Comparison of ENCODE assay signal across 11 cellular contexts in the genomic region with DNA sequence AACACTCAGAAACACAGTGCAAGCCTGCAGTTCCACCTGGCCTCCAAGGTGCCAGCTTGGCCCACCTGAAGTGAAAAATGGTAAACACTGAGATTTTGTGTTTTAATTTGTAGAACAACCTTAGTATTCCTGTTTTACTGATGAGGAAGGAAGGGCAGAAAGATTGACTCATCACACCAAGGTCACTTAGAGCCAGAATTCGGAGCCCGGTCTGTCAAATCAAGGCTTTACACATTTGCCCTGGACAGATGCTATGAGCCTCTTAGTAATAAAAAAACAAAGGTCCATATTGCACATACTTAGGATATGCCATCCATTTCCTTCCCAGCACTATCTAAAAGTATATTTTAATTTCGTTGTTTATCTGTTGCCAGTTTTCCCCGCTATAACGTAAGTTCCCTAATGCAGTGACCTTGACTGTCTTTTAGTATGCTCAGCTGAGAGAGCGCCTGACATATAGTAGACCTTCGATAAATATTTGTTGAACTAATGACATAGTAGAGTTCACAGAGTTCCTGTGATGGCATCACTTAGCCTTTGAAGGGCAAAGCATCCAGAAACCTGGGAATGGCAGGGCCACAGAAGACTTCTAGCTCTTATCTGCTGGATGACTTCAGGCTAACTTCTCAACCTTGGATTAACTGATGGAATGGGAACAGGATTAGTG. TPM values are rescaled to one million over a fixed set of nuclear protein-coding genes. Genes with fewer than 3 reads are reported as not detected.
DNase-seq lines count a peak whose midpoint lies in the region; ATAC-seq and TF ChIP-seq lines count a peak whose summit lies in the region.
"Had no signal": no experiment of that assay in that cellular context is flagged by ENCODE, and none has a peak within 500 bp of the region (broad histone marks: within the 10 kb centered on the region; RNA-seq: fewer than 3 reads in every experiment).

No MANE protein-coding gene starts in this region.

- no peaks in the 10 kb centered on the region for H3K27me3 ChIP-seq in SK-N-SH (ENCODE audit: insufficient read depth)
- H3K27me3 ChIP-seq: MG63, right lobe of liver had no signal

- peak overlapping the region; percentile 70 for H3K27ac Mint-ChIP-seq in activated T-cell treated with anti-CD3 and anti-CD28 coated beads, Interleukin-2, amount 50 U/mL, for 24 hours

- H3F3A ChIP-seq in SK-N-SH (replicated peaks; ENCODE audit: insufficient read depth): peaks cover 56% of the 10 kb centered on the region

- no peak overlapping the region; the same call in 1 of the 2 replicates for H3K4me2 ChIP-seq in SK-N-SH

- CTCF ChIA-PET in SK-N-SH (lab: Yijun Ruan, JAX): interaction anchor here (0.9 to 3.0 kb wide), 9 partner anchors 10 to 115 kb away, joined by 3 to 17 read pairs (median 4); no protein-coding TSS in a partner anchor

- peaks cover 56% of the 10 kb centered on the region for H3K36me3 Mint-ChIP-seq in activated T-cell treated with anti-CD3 and anti-CD28 coated beads, Interleukin-2, amount 50 U/mL, for 24 hours (ENCODE audit: low read depth)

- H3K79me2 ChIP-seq in SK-N-SH (ENCODE audit: insufficient read depth): 0 out of 2 replicates have a peak, but pooled peaks cover 6% of the 10 kb centered on the region

- no peaks in the 10 kb centered on the region for H3K9me2 ChIP-seq in SK-N-SH

- no peak for DNase-seq in activated T-cell treated with anti-CD3 and anti-CD28 coated beads, Interleukin-2, amount 50 U/mL, for 24 hours
- no peak for DNase-seq in activated T-cell treated with anti-CD3 and anti-CD28 coated beads, Interleukin-2, amount 50 U/mL, for 1 hour
- no peak for DNase-seq in SK-N-SH
- peak; percentile 33 for DNase-seq in glomerular visceral epithelial cell (ENCODE audit: extremely low spot score)
- DNase-seq in stimulated activated CD8-positive, alpha-beta memory T cell treated with anti-CD3 and anti-CD28 coated beads, Interleukin-4, amount 100 ng/mL, for 48 hours: peak; percentile 21
- no peak for DNase-seq in CD1c-positive myeloid dendritic cell (ENCODE audit: extremely low spot score)
- no peak for DNase-seq in NCI-H1436 (lab: John Stamatoyannopoulos, UW)
- DNase-seq: right lobe of liver, T1000 had no signal

- ATAC-seq in GM18858 (IDR thresholded peaks at IDR 0.05; ENCODE audit: unreplicated experiment): no peak

- peak overlapping the region in 1 of 2 experiments; percentile 52; a peak in 3 of 4 replicates for H3K27ac ChIP-seq in SK-N-SH (ENCODE audit: low read depth in 2 of 2, low read length in 1 of 2)
- H3K27ac ChIP-seq: right lobe of liver had no signal

- no peak overlapping the region for H3K4me3 Mint-ChIP-seq in activated T-cell treated with anti-CD3 and anti-CD28 coated beads, Interleukin-2, amount 50 U/mL, for 24 hours

- no peak for TF ChIP-seq EP300 in SK-N-SH (IDR thresholded peaks at IDR 0.05; ENCODE audit: borderline replicate concordance in 1 of 2, low read depth in 1 of 2, low read length in 1 of 2)

- no peaks in the 10 kb centered on the region for H3K27me3 Mint-ChIP-seq in activated T-cell treated with anti-CD3 and anti-CD28 coated beads, Interleukin-2, amount 50 U/mL, for 24 hours

- H4K20me1 ChIP-seq in SK-N-SH (ENCODE audit: insufficient read depth): peaks cover 23% of the 10 kb centered on the region; the same call in 1 of the 2 replicates

- no peak overlapping the region for H3K9ac ChIP-seq in SK-N-SH

- H3K36me3 ChIP-seq in SK-N-SH (replicated peaks in 1 of 2; ENCODE audit: control insufficient read depth in 1 of 2, insufficient read depth in 2 of 2, low read length in 1 of 2): peaks cover 48 to 50% of the 10 kb centered on the region in 2 experiments

- no peaks in the 10 kb centered on the region for H3K9me3 ChIP-seq in SK-N-SH
- H3K9me3 ChIP-seq: MG63, right lobe of liver had no signal

- no peak overlapping the region for H2AFZ ChIP-seq in SK-N-SH (ENCODE audit: low read depth)

- H3K4me1 ChIP-seq in SK-N-SH (ENCODE audit: control insufficient read depth in 1 of 2, insufficient read depth in 2 of 2, low read depth in 1 of 2, low read length in 1 of 2): peaks cover 0 to 20% of the 10 kb centered on the region in 2 experiments; a peak in 2 of 4 replicates

- H3K4me3 ChIP-seq in SK-N-SH (ENCODE audit: low read depth in 2 of 2, low read length in 1 of 2): no peak overlapping the region
- H3K4me3 ChIP-seq: MG63, right lobe of liver had no signal

- TF ChIP-seq CTCF in SK-N-SH (IDR thresholded peaks at IDR 0.05): no peak

- POLR2A ChIA-PET in SK-N-SH (lab: Yijun Ruan, JAX): interaction anchor here (1.4 to 1.7 kb wide), 3 partner anchors 8 to 37 kb away, joined by 3 to 9 read pairs (median 4); partner anchors contain the start of gene KPNB1

- peaks cover 33% of the 10 kb centered on the region for H3K4me1 Mint-ChIP-seq in activated T-cell treated with anti-CD3 and anti-CD28 coated beads, Interleukin-2, amount 50 U/mL, for 24 hours (ENCODE audit: low read depth)

- H3K9me3 Mint-ChIP-seq in activated T-cell treated with anti-CD3 and anti-CD28 coated beads, Interleukin-2, amount 50 U/mL, for 24 hours: no peaks in the 10 kb centered on the region

- WGBS in SK-N-SH (ENCODE audit: low lambda C conversion rate): 89% methylated on average over 7 of the region's 7 CpGs

- no peak for TF ChIP-seq RAD21 in SK-N-SH (IDR thresholded peaks at IDR 0.05; ENCODE audit: low read length)

TF ChIP-seq in SK-N-SH, 30 proteins besides CTCF, POLR2A, EP300 and RAD21:
- 0 out of 2 replicates have a peak, but pooled peaks have one; percentile 5 for TF ChIP-seq JUND (IDR thresholded peaks at IDR 0.05)
- no peak for TF ChIP-seq RCOR1 (IDR thresholded peaks at IDR 0.05; ENCODE audit: low read length)

RNA-seq across cellular contexts. Expression of gene TBKBP1, which starts 7.2 kb away (rescaled TPM):
- polyA plus RNA-seq in SK-N-SH (2012; rRNA removed): 11.5 and 14.4 TPM in 2 replicates
- 7.3 and 10.0 TPM in 2 replicates for polyA plus RNA-seq in SK-N-SH (2012; cell fraction: cytosol; rRNA removed)
- polyA plus RNA-seq in SK-N-SH (2012; cell fraction: nucleus; rRNA removed): 83.8 and 86.9 TPM in 2 replicates

RNA-seq across cellular contexts. Expression of gene KPNB1, which starts 37.1 kb away (rescaled TPM):
- polyA plus RNA-seq in SK-N-SH (2012; rRNA removed): 89.5 and 142 TPM in 2 replicates
- polyA plus RNA-seq in SK-N-SH (2012; cell fraction: cytosol; rRNA removed): 99.2 and 142 TPM in 2 replicates
- polyA plus RNA-seq in SK-N-SH (2012; cell fraction: nucleus; rRNA removed): 142 and 235 TPM in 2 replicates

RNA-seq across cellular contexts. Expression of gene TBX21, which starts 46.2 kb away (rescaled TPM):
- polyA plus RNA-seq in SK-N-SH (2012; rRNA removed): not detected in 2 replicates
- polyA plus RNA-seq in SK-N-SH (2012; cell fraction: cytosol; rRNA removed): not detected in 2 replicates
- not detected in 2 replicates for polyA plus RNA-seq in SK-N-SH (2012; cell fraction: nucleus; rRNA removed)

Comparison
In these comparisons a context has a peak if more than half of its experiments do, and no peak if none do; other contexts are left out.
1. DNase-seq: peak in glomerular visceral epithelial cell (single experiment) and stimulated activated CD8-positive, alpha-beta memory T cell treated with anti-CD3 and anti-CD28 coated beads, Interleukin-4, amount 100 ng/mL, for 48 hours (single experiment); none in activated T-cell treated with anti-CD3 and anti-CD28 coated beads, Interleukin-2, amount 50 U/mL, for 24 hours (single experiment), activated T-cell treated with anti-CD3 and anti-CD28 coated beads, Interleukin-2, amount 50 U/mL, for 1 hour (single experiment), SK-N-SH (single experiment), CD1c-positive myeloid dendritic cell (single experiment) and NCI-H1436 (single experiment).